ENCODE assay signal across 28 cellular contexts in genomic region chr14:75511201-75511600, GRCh38. TPM values are rescaled to one million over a fixed set of nuclear protein-coding genes. Genes with fewer than 3 reads are reported as not detected.
A peak's percentile ranks its signal among the peaks of the same experiment; 100 is the strongest.
DNase-seq lines count a peak whose midpoint lies in the region; ATAC-seq and TF ChIP-seq lines count a peak whose summit lies in the region.
"Had no signal": no experiment of that assay in that cellular context is flagged by ENCODE, and none has a peak within 500 bp of the region (broad histone marks: within the 10 kb centered on the region; RNA-seq: fewer than 3 reads in every experiment).

No MANE protein-coding gene starts in this region.

- no peak for ATAC-seq in stimulated activated naive CD8-positive, alpha-beta T cell treated with anti-CD3 and anti-CD28 coated beads, Interleukin-15, Interleukin-2, amounts not matched to agents 100 U/mL and 50 U/mL, for 24 hours
- no peak for ATAC-seq in activated naive CD8-positive, alpha-beta T cell treated with anti-CD3 and anti-CD28 coated beads, Interleukin-2, amount 50 U/mL, for 24 hours
- ATAC-seq in GM21723 (IDR thresholded peaks at IDR 0.05; ENCODE audit: unreplicated experiment) = no peak
- ATAC-seq: GM23338, PC-3 had no signal

- H3K27ac Mint-ChIP-seq in activated T-cell treated with anti-CD3 and anti-CD28 coated beads, Interleukin-2, amount 50 U/mL, for 24 hours = peak overlapping the region; percentile 76
- H3K27ac Mint-ChIP-seq in stimulated activated naive CD8-positive, alpha-beta T cell treated with anti-CD3 and anti-CD28 coated beads, Interleukin-15, Interleukin-2, amounts not matched to agents 100 ng/mL and 50 ng/mL, for 24 hours = peak overlapping the region; percentile 63
- peak overlapping the region; percentile 53 for H3K27ac Mint-ChIP-seq in activated naive CD8-positive, alpha-beta T cell treated with anti-CD3 and anti-CD28 coated beads, Interleukin-2, amount 50 U/mL, for 24 hours
- no peak overlapping the region for H3K27ac Mint-ChIP-seq in osteocyte (ENCODE audit: unreplicated experiment)
- H3K27ac Mint-ChIP-seq: CD4-positive, CD25-positive, alpha-beta regulatory T cell; GM23338; H9; HFFc6 had no signal

- no peak for TF ChIP-seq CTCF in osteocyte (IDR thresholded peaks at IDR 0.05)

- H3K9me3 Mint-ChIP-seq in activated T-cell treated with anti-CD3 and anti-CD28 coated beads, Interleukin-2, amount 50 U/mL, for 24 hours = peaks cover 24% of the 10 kb centered on the region
- peaks cover 28% of the 10 kb centered on the region for H3K9me3 Mint-ChIP-seq in stimulated activated naive CD8-positive, alpha-beta T cell treated with anti-CD3 and anti-CD28 coated beads, Interleukin-15, Interleukin-2, amounts not matched to agents 100 ng/mL and 50 ng/mL, for 24 hours
- H3K9me3 Mint-ChIP-seq in activated naive CD8-positive, alpha-beta T cell treated with anti-CD3 and anti-CD28 coated beads, Interleukin-2, amount 50 U/mL, for 24 hours = peaks cover 43% of the 10 kb centered on the region
- peaks cover 21% of the 10 kb centered on the region for H3K9me3 Mint-ChIP-seq in osteocyte (ENCODE audit: unreplicated experiment)

- H3K4me3 Mint-ChIP-seq in activated T-cell treated with anti-CD3 and anti-CD28 coated beads, Interleukin-2, amount 50 U/mL, for 24 hours = no peak overlapping the region
- H3K4me3 Mint-ChIP-seq in stimulated activated naive CD8-positive, alpha-beta T cell treated with anti-CD3 and anti-CD28 coated beads, Interleukin-15, Interleukin-2, amounts not matched to agents 100 ng/mL and 50 ng/mL, for 24 hours = no peak overlapping the region
- H3K4me3 Mint-ChIP-seq in activated naive CD8-positive, alpha-beta T cell treated with anti-CD3 and anti-CD28 coated beads, Interleukin-2, amount 50 U/mL, for 24 hours = no peak overlapping the region
- no peak overlapping the region for H3K4me3 Mint-ChIP-seq in osteocyte (ENCODE audit: unreplicated experiment)
- H3K4me3 Mint-ChIP-seq: GM23338, H9, HFFc6 had no signal

- peaks cover 56% of the 10 kb centered on the region for H3K4me1 Mint-ChIP-seq in activated T-cell treated with anti-CD3 and anti-CD28 coated beads, Interleukin-2, amount 50 U/mL, for 24 hours (ENCODE audit: low read depth)
- H3K4me1 Mint-ChIP-seq in stimulated activated naive CD8-positive, alpha-beta T cell treated with anti-CD3 and anti-CD28 coated beads, Interleukin-15, Interleukin-2, amounts not matched to agents 100 ng/mL and 50 ng/mL, for 24 hours (ENCODE audit: low read depth) = peaks cover 68% of the 10 kb centered on the region
- peaks cover 56% of the 10 kb centered on the region for H3K4me1 Mint-ChIP-seq in activated naive CD8-positive, alpha-beta T cell treated with anti-CD3 and anti-CD28 coated beads, Interleukin-2, amount 50 U/mL, for 24 hours
- H3K4me1 Mint-ChIP-seq in osteocyte (ENCODE audit: unreplicated experiment) = peaks cover 4% of the 10 kb centered on the region

- H3K36me3 Mint-ChIP-seq in activated T-cell treated with anti-CD3 and anti-CD28 coated beads, Interleukin-2, amount 50 U/mL, for 24 hours (ENCODE audit: low read depth) = peaks cover 13% of the 10 kb centered on the region
- peaks cover 27% of the 10 kb centered on the region for H3K36me3 Mint-ChIP-seq in stimulated activated naive CD8-positive, alpha-beta T cell treated with anti-CD3 and anti-CD28 coated beads, Interleukin-15, Interleukin-2, amounts not matched to agents 100 ng/mL and 50 ng/mL, for 24 hours (ENCODE audit: low read depth)
- H3K36me3 Mint-ChIP-seq in activated naive CD8-positive, alpha-beta T cell treated with anti-CD3 and anti-CD28 coated beads, Interleukin-2, amount 50 U/mL, for 24 hours (ENCODE audit: low read depth) = peaks cover 9% of the 10 kb centered on the region
- H3K36me3 Mint-ChIP-seq in osteocyte (ENCODE audit: unreplicated experiment) = no peaks in the 10 kb centered on the region
- H3K36me3 Mint-ChIP-seq: CD4-positive, CD25-positive, alpha-beta regulatory T cell had no signal

- DNase-seq in activated T-cell treated with anti-CD3 and anti-CD28 coated beads, Interleukin-2, amount 50 U/mL, for 24 hours = no peak
- no peak for DNase-seq in activated T-cell treated with anti-CD3 and anti-CD28 coated beads, Interleukin-2, amount 50 U/mL, for 48 hours
- DNase-seq in stimulated activated naive CD8-positive, alpha-beta T cell treated with anti-CD3 and anti-CD28 coated beads, Interleukin-15, Interleukin-2, amounts not matched to agents 100 U/mL and 50 U/mL, for 24 hours = no peak
- DNase-seq in activated naive CD8-positive, alpha-beta T cell treated with anti-CD3 and anti-CD28 coated beads, Interleukin-2, amount 50 U/mL, for 24 hours = no peak
- DNase-seq in osteocyte (ENCODE audit: extremely low spot score, unreplicated experiment) (no peak), SIG-M5 treated with dmso at 0.1 percent for 504 hours (lab: John Stamatoyannopoulos, UW; ENCODE audit: unreplicated experiment) (no peak)
- DNase-seq: CD4-positive, CD25-positive, alpha-beta regulatory T cell; COR-L47; DMS53; H9; HFFc6; KBM-7; MV-4-11; NCI-H1105; NCI-H1436 treated with DMSO at 0.1 percent for 48 hours; NCI-H187 treated with DMSO at 0.1 percent for 48 hours; NCI-H2171 treated with DMSO at 0.1 percent for 48 hours; NCI-H345; NCI-H510A treated with DMSO at 0.1 percent for 48 hours; PC-3; SJCRH30 had no signal

- H3K27me3 Mint-ChIP-seq in activated T-cell treated with anti-CD3 and anti-CD28 coated beads, Interleukin-2, amount 50 U/mL, for 24 hours = no peaks in the 10 kb centered on the region
- no peaks in the 10 kb centered on the region for H3K27me3 Mint-ChIP-seq in stimulated activated naive CD8-positive, alpha-beta T cell treated with anti-CD3 and anti-CD28 coated beads, Interleukin-15, Interleukin-2, amounts not matched to agents 100 ng/mL and 50 ng/mL, for 24 hours
- no peaks in the 10 kb centered on the region for H3K27me3 Mint-ChIP-seq in activated naive CD8-positive, alpha-beta T cell treated with anti-CD3 and anti-CD28 coated beads, Interleukin-2, amount 50 U/mL, for 24 hours
- peaks cover 32% of the 10 kb centered on the region for H3K27me3 Mint-ChIP-seq in osteocyte (ENCODE audit: unreplicated experiment)
- H3K27me3 Mint-ChIP-seq: CD4-positive, CD25-positive, alpha-beta regulatory T cell had no signal

RNA-seq across cellular contexts. Expression of gene BATF, which starts 11.1 kb away (rescaled TPM):
- not detected in 2 replicates for total RNA-seq in osteocyte
- total RNA-seq: Daoy, G401, GM23338, H9, HFFc6, LHCN-M2, MCF 10A, PC-3, SJCRH30 had no signal
